7 cellular contexts compared by ENCODE assay signal in the genomic region with DNA sequence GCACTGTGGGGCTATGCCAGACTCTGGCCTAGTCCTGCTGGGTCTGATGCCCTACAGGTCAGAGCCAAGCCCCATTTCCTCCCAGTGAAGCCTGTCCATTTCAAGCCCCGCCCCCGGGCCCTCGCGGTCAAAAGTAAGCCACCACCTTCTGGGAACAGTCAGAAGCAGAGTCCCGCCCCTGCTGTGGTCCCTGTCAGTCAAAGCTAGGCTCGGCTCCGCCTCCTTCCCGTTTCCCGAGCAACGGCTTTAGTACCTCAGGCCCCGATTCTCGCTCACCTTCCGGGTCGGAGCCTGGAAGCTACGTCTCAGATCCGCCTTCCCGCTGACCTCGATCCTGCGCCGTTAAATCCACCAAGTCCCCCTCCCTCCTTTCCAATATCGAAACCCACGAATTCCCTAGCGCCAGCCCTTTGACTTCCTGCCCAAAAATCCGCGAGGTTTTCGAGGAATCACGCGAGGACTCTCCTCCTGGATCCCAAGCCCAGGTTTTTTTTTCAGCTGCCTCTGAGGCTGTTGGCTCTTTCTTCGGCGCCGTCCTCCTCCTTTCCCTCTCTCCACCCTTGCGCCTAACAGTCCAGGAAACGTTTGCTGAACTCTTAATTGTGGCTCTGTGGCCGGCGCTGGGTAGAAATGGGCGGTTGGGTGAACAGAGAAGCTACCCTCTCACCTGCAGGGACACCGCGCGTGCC. TPM values are rescaled to one million over a fixed set of nuclear protein-coding genes. Genes with fewer than 3 reads are reported as not detected.
A peak's percentile ranks its signal among the peaks of the same experiment; 100 is the strongest.
DNase-seq lines count a peak whose midpoint lies in the region; ATAC-seq and TF ChIP-seq lines count a peak whose summit lies in the region.

No MANE protein-coding gene starts in this region.

- H3K4me2 ChIP-seq in hepatocyte = peak overlapping the region; percentile 76

- DNase-seq in NCI-H187 (lab: John Stamatoyannopoulos, UW) = peak; percentile 84 to 85
- peak; percentile 65 for DNase-seq in T-helper 22 cell (ENCODE audit: low read depth)
- DNase-seq in astrocyte of the cerebellum (ENCODE audit: low read depth) = peak; percentile 86
- DNase-seq in hepatocyte (ENCODE audit: low spot score) = peak; percentile 98
- DNase-seq in retina = peak; percentile 94

- TF ChIP-seq CTCF in astrocyte of the cerebellum (IDR thresholded peaks at IDR 0.05; ENCODE audit: low read depth, low read length, missing control alignments) (no peak), hepatocyte (IDR thresholded peaks at IDR 0.05; ENCODE audit: poor library complexity) (no peak)

- H3K9me3 ChIP-seq in hepatocyte (ENCODE audit: low read depth) = no peaks in the 10 kb centered on the region

- H3K4me3 ChIP-seq in astrocyte of the cerebellum (ENCODE audit: low read depth, low read length) (peak overlapping the region; percentile 51), hepatocyte (peak overlapping the region; percentile 5)

- in situ Hi-C loops in astrocyte of the cerebellum (cut with HindIII; ENCODE audit: low sequenced_read_pairs) = no loop called here

- H3K27me3 ChIP-seq in hepatocyte = peaks cover 18% of the 10 kb centered on the region

- no peaks in the 10 kb centered on the region for H3K9me2 ChIP-seq in hepatocyte (replicated peaks; ENCODE audit: insufficient read depth)

- no peaks in the 10 kb centered on the region for H3K79me2 ChIP-seq in hepatocyte

- H2AFZ ChIP-seq in hepatocyte = peak overlapping the region; percentile 55

- ATAC-seq in GM18499 (IDR thresholded peaks at IDR 0.05; ENCODE audit: insufficient read depth, unreplicated experiment) = peak; percentile 82
- peak; percentile 94 for ATAC-seq in HG02885 (IDR thresholded peaks at IDR 0.05; ENCODE audit: poor library complexity, unreplicated experiment)

- WGBS in hepatocyte (ENCODE audit: low lambda C conversion rate, missing lambda C conversion rate) = 3% methylated on average over 39 of the region's 39 CpGs

- H4K20me1 ChIP-seq in hepatocyte (ENCODE audit: insufficient read depth, poor library complexity, severe bottlenecking) = no peaks in the 10 kb centered on the region

- no peaks in the 10 kb centered on the region for H3K36me3 ChIP-seq in hepatocyte (replicated peaks; ENCODE audit: insufficient read depth, low read depth)

- H3K27ac ChIP-seq in hepatocyte = peak overlapping the region; percentile 89

- peaks cover 14% of the 10 kb centered on the region for H3K4me1 ChIP-seq in hepatocyte (ENCODE audit: insufficient read depth)

RNA-seq across cellular contexts. Expression of gene SFXN3, which starts 11.8 kb away (rescaled TPM):
- total RNA-seq in hepatocyte = 92.4 and 102 TPM in 2 replicates
- polyA plus RNA-seq in hepatocyte = 93.6 and 126 TPM in 2 replicates

RNA-seq across cellular contexts. Expression of gene PDZD7, which starts 11.9 kb away (rescaled TPM):
- total RNA-seq in hepatocyte = 2.5 and 6.0 TPM in 2 replicates
- polyA plus RNA-seq in hepatocyte = 8.4 and 10.5 TPM in 2 replicates

RNA-seq across cellular contexts. Expression of gene KAZALD1, which starts 19.0 kb away (rescaled TPM):
- 31.9 and 34.8 TPM in 2 replicates for total RNA-seq in hepatocyte
- 18.2 and 19.5 TPM in 2 replicates for polyA plus RNA-seq in hepatocyte

RNA-seq across cellular contexts. Expression of gene LZTS2, which starts 43.2 kb away (rescaled TPM):
- 62.9 and 73.6 TPM in 2 replicates for total RNA-seq in hepatocyte
- polyA plus RNA-seq in hepatocyte = 88.5 and 90.7 TPM in 2 replicates

RNA-seq across cellular contexts. Expression of gene TWNK, which starts 55.5 kb away (rescaled TPM):
- 3.2 and 5.0 TPM in 2 replicates for total RNA-seq in hepatocyte
- 4.0 and 5.1 TPM in 2 replicates for polyA plus RNA-seq in hepatocyte

Comparison
In these comparisons a context has a peak if more than half of its experiments do, and no peak if none do; other contexts are left out.
1. Peak in every context shown above with its lines: DNase-seq, ATAC-seq, H3K4me3 ChIP-seq and H3K27ac ChIP-seq.